ENCODE assay signal across 8 cellular contexts in the genomic region with DNA sequence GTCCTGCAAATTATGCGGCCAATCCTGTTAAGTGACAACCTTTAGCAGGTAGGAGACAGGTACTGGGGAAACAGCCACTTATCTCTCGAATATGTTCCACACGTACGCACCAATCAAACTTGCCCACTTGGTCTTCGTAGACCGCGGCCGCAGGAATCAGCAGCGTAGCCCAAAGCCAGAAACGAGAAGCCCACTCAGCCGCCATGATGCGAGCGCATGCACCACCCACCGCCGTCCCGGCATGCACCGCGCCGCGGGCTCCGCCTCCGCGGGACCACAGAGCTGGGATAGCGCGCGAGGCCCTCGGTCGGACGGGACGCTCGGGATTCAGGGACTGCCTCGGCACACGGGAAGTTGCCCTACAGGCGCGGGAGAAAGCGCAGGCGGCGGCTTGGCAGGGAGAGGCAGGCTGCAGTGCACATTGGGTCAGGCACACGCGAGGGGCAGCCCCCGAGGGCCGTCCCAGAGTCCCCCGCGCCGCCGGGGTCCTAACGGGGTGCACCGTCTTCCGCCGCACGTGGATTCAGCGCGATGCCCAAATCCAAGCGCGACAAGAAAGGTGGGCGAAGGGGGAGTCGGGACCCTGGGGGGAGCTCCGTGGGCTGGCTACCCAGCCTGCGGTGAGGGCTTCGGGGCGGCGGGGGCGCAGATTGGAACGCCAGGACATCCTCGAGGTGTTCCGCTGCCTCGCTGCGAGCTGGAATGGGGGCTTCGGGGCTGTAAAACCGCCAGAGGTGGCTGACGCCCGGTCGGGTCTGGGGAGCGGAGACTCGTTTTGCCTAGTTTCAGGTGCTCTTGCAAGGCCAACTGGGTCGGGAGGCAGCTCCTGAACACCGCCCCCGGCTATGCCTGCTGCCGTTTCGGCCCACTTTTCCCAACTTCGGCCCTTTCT. TPM values are rescaled to one million over a fixed set of nuclear protein-coding genes. Genes with fewer than 3 reads are reported as not detected.
DNase-seq lines count a peak whose midpoint lies in the region; ATAC-seq and TF ChIP-seq lines count a peak whose summit lies in the region.

A gene (minus strand): TSS at position 220 of the 892 bp plus-strand sequence. CDS start 15 bp downstream, at position 205.
A gene (plus strand): TSS at position 501 of the 892 bp plus-strand sequence. CDS start 31 bp downstream, at position 532.

- TF ChIP-seq POLR2A in esophagus muscularis mucosa (IDR thresholded peaks at IDR 0.05; ENCODE audit: low read depth): no peak

- peak; percentile 77 for ATAC-seq in GM21423 (IDR thresholded peaks at IDR 0.05; ENCODE audit: unreplicated experiment)

- H3K9me3 ChIP-seq in HUES64 (ENCODE audit: insufficient read depth, low read depth, low read length): no peaks in the 10 kb centered on the region
- H3K9me3 ChIP-seq in esophagus muscularis mucosa: no peaks in the 10 kb centered on the region
- H3K9me3 ChIP-seq in muscle layer of duodenum (ENCODE audit: control insufficient read depth in 1 of 2, low read length in 2 of 2): no peaks in the 10 kb centered on the region

- WGBS in HUES64: under 1% methylated on average over 81 of the region's 81 CpGs
- 1% methylated on average over 35 of the region's 81 CpGs for WGBS in esophagus muscularis mucosa

- H3K36me3 ChIP-seq in HUES64 (ENCODE audit: insufficient read depth, low read length) (peaks cover 23% of the 10 kb centered on the region), esophagus muscularis mucosa (peaks cover 5 to 30% (median 16%) of the 10 kb centered on the region in 4 donors), muscle layer of duodenum (ENCODE audit: control insufficient read depth in 1 of 2, insufficient read depth in 2 of 2, low read length in 2 of 2) (peaks cover 9% of the 10 kb centered on the region in 2 donors)

- no peak for TF ChIP-seq EP300 in esophagus muscularis mucosa (IDR thresholded peaks at IDR 0.05)

- H3K4me1 ChIP-seq in HUES64 (ENCODE audit: insufficient read depth, low read length): peaks cover 14% of the 10 kb centered on the region
- H3K4me1 ChIP-seq in esophagus muscularis mucosa: peaks cover 30 to 47% (median 39%) of the 10 kb centered on the region in 4 donors
- peaks cover 15 to 35% of the 10 kb centered on the region in 2 donors for H3K4me1 ChIP-seq in muscle layer of duodenum (ENCODE audit: control insufficient read depth in 1 of 2, insufficient read depth in 2 of 2, low read length in 2 of 2)

- H3K4me3 ChIP-seq in HUES64 (ENCODE audit: low read length): peak within 1 kb of the TSS; percentile 99
- peak within 1 kb of the TSS; percentile 77 to 92 (median 86) for H3K4me3 ChIP-seq in esophagus muscularis mucosa
- peak within 1 kb of the TSS; percentile 98 to 99 for H3K4me3 ChIP-seq in muscle layer of duodenum (ENCODE audit: low read depth in 1 of 2, low read length in 2 of 2)

- peak; percentile 95 for DNase-seq in DMS 273 (lab: John Stamatoyannopoulos, UW; ENCODE audit: unreplicated experiment)
- peak; percentile 96 to 97 for DNase-seq in activated T-cell treated with anti-CD3 and anti-CD28 coated beads, Interleukin-2, amount 50 U/mL, for 48 hours
- peak; percentile 95 for DNase-seq in esophagus muscularis mucosa (ENCODE audit: extremely low spot score)
- DNase-seq in stimulated activated CD8-positive, alpha-beta memory T cell treated with anti-CD3 and anti-CD28 coated beads, Interleukin-7, amount 100 ng/mL, for 24 hours (ENCODE audit: low read depth): peak; percentile 83

- TF ChIP-seq CTCF in esophagus muscularis mucosa (IDR thresholded peaks at IDR 0.05): no peak

- H3K9ac ChIP-seq in HUES64 (ENCODE audit: low read depth, low read length): peak within 1 kb of the TSS; percentile 100

- peak within 1 kb of the TSS; percentile 99 for H3K27ac ChIP-seq in HUES64 (ENCODE audit: low read depth, low read length)
- peak within 1 kb of the TSS; percentile 83 to 94 (median 92) for H3K27ac ChIP-seq in esophagus muscularis mucosa (replicated peaks in 1 of 4)
- H3K27ac ChIP-seq in muscle layer of duodenum (ENCODE audit: low read length): peak within 1 kb of the TSS; percentile 84

- intact Hi-C loops in esophagus muscularis mucosa (cut with DNase I): loop anchor here (5.0 to 10.0 kb wide), 2 partner anchors 53 to 411 kb away; a partner anchor contains a TSS

- H3K27me3 ChIP-seq in HUES64 (ENCODE audit: insufficient read depth, low read length) (no peaks in the 10 kb centered on the region), esophagus muscularis mucosa (no peaks in the 10 kb centered on the region), muscle layer of duodenum (ENCODE audit: low read depth, low read length) (no peaks in the 10 kb centered on the region)

TF ChIP-seq in PFSK-1, 5 proteins besides CTCF, POLR2A, EP300 and RAD21:
- TF ChIP-seq FOXP2 (optimal IDR thresholded peaks at IDR 0.05; ENCODE audit: borderline replicate concordance, extremely low read depth, extremely low read length, insufficient read depth) (peak; percentile 73), TAF1 (IDR thresholded peaks at IDR 0.05; ENCODE audit: borderline replicate concordance, insufficient read depth, low read length) (no peak), SIN3A (IDR thresholded peaks at IDR 0.05; ENCODE audit: borderline replicate concordance, insufficient read depth, low read length) (peak; percentile 49; the same call in 1 of the 2 replicates), POLR2AphosphoS5 (IDR thresholded peaks at IDR 0.05; ENCODE audit: low read depth, low read length) (peak; percentile 78)
- TF ChIP-seq, protein P1, sequence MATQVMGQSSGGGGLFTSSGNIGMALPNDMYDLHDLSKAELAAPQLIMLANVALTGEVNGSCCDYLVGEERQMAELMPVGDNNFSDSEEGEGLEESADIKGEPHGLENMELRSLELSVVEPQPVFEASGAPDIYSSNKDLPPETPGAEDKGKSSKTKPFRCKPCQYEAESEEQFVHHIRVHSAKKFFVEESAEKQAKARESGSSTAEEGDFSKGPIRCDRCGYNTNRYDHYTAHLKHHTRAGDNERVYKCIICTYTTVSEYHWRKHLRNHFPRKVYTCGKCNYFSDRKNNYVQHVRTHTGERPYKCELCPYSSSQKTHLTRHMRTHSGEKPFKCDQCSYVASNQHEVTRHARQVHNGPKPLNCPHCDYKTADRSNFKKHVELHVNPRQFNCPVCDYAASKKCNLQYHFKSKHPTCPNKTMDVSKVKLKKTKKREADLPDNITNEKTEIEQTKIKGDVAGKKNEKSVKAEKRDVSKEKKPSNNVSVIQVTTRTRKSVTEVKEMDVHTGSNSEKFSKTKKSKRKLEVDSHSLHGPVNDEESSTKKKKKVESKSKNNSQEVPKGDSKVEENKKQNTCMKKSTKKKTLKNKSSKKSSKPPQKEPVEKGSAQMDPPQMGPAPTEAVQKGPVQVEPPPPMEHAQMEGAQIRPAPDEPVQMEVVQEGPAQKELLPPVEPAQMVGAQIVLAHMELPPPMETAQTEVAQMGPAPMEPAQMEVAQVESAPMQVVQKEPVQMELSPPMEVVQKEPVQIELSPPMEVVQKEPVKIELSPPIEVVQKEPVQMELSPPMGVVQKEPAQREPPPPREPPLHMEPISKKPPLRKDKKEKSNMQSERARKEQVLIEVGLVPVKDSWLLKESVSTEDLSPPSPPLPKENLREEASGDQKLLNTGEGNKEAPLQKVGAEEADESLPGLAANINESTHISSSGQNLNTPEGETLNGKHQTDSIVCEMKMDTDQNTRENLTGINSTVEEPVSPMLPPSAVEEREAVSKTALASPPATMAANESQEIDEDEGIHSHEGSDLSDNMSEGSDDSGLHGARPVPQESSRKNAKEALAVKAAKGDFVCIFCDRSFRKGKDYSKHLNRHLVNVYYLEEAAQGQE (IDR thresholded peaks at IDR 0.05; ENCODE audit: insufficient read depth in 1 of 2, low read depth in 2 of 2, low read length in 2 of 2): 0 out of 4 replicates have a peak, but pooled peaks of 1 of the 2 experiments have one; percentile 5

RNA-seq across cellular contexts. Expression of the first gene that starts in this region (rescaled TPM):
- 27.2 TPM for polyA plus RNA-seq in HUES64 (2013, experiment 1 of 2)
- 24.2 TPM for polyA plus RNA-seq in HUES64 (2013, experiment 2 of 2)
- polyA plus RNA-seq in PFSK-1 (2012; ENCODE audit: insufficient read length, low read depth): 69.1 TPM
- 10 to 100 TPM; 16.2 to 43.1 (median 36.1) TPM for total RNA-seq in esophagus muscularis mucosa

RNA-seq across cellular contexts. Expression of the second gene that starts in this region (rescaled TPM):
- polyA plus RNA-seq in HUES64 (2013, experiment 1 of 2): 53.6 TPM
- 38.8 TPM for polyA plus RNA-seq in HUES64 (2013, experiment 2 of 2)
- polyA plus RNA-seq in PFSK-1 (2012; ENCODE audit: insufficient read length, low read depth): 80.3 TPM
- 10 to 100 TPM in 3 of 4 donors, 1 to 10 TPM in 1; 10.0 to 26.2 (median 16.9) TPM for total RNA-seq in esophagus muscularis mucosa

Comparison
In these comparisons a context has a peak if more than half of its experiments do, and no peak if none do; other contexts are left out.
1. Peak in every context shown above with its lines: DNase-seq, ATAC-seq, H3K4me3 ChIP-seq and H3K27ac ChIP-seq.